3 cellular contexts compared by ENCODE assay signal in the genomic region with DNA sequence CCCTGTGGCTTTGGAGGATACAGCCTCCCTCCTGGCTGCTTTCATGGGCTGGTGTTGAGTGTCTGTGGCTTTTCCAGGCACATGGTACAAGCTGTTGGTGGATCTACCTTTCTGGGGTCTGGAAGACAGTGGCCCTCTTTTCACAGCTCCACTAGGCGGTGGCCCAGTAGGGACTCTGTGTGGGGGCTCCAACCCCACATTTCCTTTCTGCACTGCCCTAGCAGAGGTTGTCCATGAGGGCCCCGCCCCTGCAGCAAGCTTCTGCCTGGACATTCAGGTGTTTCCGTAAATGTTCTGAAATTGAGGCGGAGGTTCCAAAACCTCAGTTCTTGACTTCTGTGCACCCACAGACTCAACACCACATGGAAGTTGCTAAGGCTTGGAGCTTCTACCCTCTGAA. TPM values are rescaled to one million over a fixed set of nuclear protein-coding genes. Genes with fewer than 3 reads are reported as not detected.
"Had no signal": no experiment of that assay in that cellular context is flagged by ENCODE, and none has a peak within 500 bp of the region (broad histone marks: within the 10 kb centered on the region; RNA-seq: fewer than 3 reads in every experiment).

No MANE protein-coding gene starts in this region.

RNA-seq across cellular contexts. Expression of a gene that starts 42.6 kb away (rescaled TPM):
- total RNA-seq: HepG2, IMR-90 had no signal
- polyA plus RNA-seq: IgD-negative memory B cell, IMR-90 had no signal
